In the genomic region with DNA sequence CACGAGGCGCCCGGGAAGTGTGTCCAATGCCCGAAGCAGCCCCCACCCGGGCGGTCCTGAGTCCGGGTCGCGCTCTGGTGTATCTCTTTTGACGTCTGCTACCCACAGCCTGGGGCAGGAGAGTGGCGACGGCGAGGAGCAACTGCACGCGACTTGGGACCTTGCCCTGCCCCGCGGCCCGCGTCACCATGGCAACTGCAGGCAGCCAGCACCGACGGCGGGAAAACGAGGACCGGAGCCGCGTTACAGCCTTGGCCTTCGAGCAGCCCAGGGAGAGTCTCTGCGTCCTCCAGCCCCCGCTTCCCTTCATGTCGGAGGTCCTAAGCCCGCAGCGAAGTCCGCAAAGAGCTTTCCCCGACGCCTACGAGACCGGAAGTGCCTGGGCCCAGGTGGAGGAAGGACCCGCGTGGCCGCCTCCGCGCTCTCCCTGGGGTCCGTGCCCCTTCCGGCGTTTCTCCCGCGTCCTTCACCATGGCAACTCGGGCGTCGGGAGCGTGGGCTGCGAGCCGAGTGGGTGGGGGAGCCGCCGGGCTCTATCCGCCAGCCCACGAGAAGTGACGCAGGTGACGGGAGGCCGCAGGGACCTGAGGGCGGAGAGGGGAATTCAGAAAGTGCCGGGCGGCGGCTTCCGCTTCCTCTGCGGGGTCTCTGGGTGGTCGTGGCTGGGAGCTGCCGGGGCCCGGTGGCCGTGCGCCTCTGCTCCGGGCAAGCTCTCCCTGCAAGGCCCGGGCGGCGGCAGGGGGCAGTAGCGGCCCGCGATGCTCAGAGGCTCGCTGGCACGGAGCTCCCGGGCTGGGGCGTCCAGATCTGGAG, we compare ENCODE assay signal across 7 cellular contexts.
DNase-seq lines count a peak whose midpoint lies in the region; ATAC-seq, FAIRE-seq and TF ChIP-seq lines count a peak whose summit lies in the region.

No MANE protein-coding gene starts in this region.

- H3K4me1 ChIP-seq in fibroblast of lung (ENCODE audit: control insufficient read depth, extremely low read depth, insufficient read depth, low read length): peaks cover 3% of the 10 kb centered on the region
- peaks cover 6 to 8% of the 10 kb centered on the region in 2 donors for H3K4me1 ChIP-seq in naive thymus-derived CD4-positive, alpha-beta T cell (ENCODE audit: control insufficient read depth in 2 of 2, insufficient read depth in 2 of 2, low read length in 2 of 2)

- no peaks in the 10 kb centered on the region for H4K20me1 ChIP-seq in fibroblast of lung (ENCODE audit: control insufficient read depth, extremely low read depth, insufficient read depth, low read length)

- peak overlapping the region in 1 of 9 donors; percentile 40 for H3K27ac Mint-ChIP-seq in naive thymus-derived CD4-positive, alpha-beta T cell
- peak overlapping the region; percentile 84 for H3K27ac Mint-ChIP-seq in stimulated activated effector memory CD8-positive, alpha-beta T cell treated with anti-CD3 and anti-CD28 coated beads, Interleukin-12 subunit alpha, Interleukin-12 subunit beta, amount 100 ng/mL, for 72 hours

- H3K9ac ChIP-seq in fibroblast of lung (ENCODE audit: insufficient read depth, low read length): no peak overlapping the region

- H3K27me3 Mint-ChIP-seq in activated T-cell treated with anti-CD3 and anti-CD28 coated beads, Interleukin-2, amount 50 U/mL, for 4 hours (ENCODE audit: low read depth): peaks cover 14% of the 10 kb centered on the region
- peaks cover 10 to 39% (median 16%) of the 10 kb centered on the region in 5 donors for H3K27me3 Mint-ChIP-seq in naive thymus-derived CD4-positive, alpha-beta T cell

- peaks cover 7% of the 10 kb centered on the region for H3K27me3 ChIP-seq in fibroblast of lung (ENCODE audit: control insufficient read depth, insufficient read depth, low read length)
- H3K27me3 ChIP-seq in naive thymus-derived CD4-positive, alpha-beta T cell (ENCODE audit: control insufficient read depth in 2 of 2, insufficient read depth in 2 of 2, low read length in 2 of 2): no peaks in the 10 kb centered on the region

- no peaks in the 10 kb centered on the region for H3K36me3 ChIP-seq in fibroblast of lung (ENCODE audit: control insufficient read depth, insufficient read depth, low read length)
- H3K36me3 ChIP-seq in naive thymus-derived CD4-positive, alpha-beta T cell (ENCODE audit: control insufficient read depth in 2 of 3, insufficient read depth in 3 of 3, low read length in 3 of 3): no peaks in the 10 kb centered on the region

- FAIRE-seq in GM12891 (lab: Jason Lieb, UNC): peak; percentile 74

- no peak overlapping the region for H3K27ac ChIP-seq in fibroblast of lung (ENCODE audit: insufficient read depth, low read length)
- no peak overlapping the region for H3K27ac ChIP-seq in naive thymus-derived CD4-positive, alpha-beta T cell (ENCODE audit: low read depth, low read length)

- no peaks in the 10 kb centered on the region for H3K79me2 ChIP-seq in fibroblast of lung (ENCODE audit: control insufficient read depth, insufficient read depth, low read length)

- peak; percentile 52 for ATAC-seq in HG03159 (IDR thresholded peaks at IDR 0.05; ENCODE audit: unreplicated experiment)
- peak; percentile 75 to 78 for ATAC-seq in activated T-cell treated with anti-CD3 and anti-CD28 coated beads, Interleukin-2, amount 50 U/mL, for 4 hours
- ATAC-seq in naive thymus-derived CD4-positive, alpha-beta T cell: peak; percentile 75
- peak; percentile 83 for ATAC-seq in stimulated activated effector memory CD8-positive, alpha-beta T cell treated with anti-CD3 and anti-CD28 coated beads, Interleukin-12 subunit alpha, Interleukin-12 subunit beta, amount 100 ng/mL, for 72 hours

- H3K4me1 Mint-ChIP-seq in activated T-cell treated with anti-CD3 and anti-CD28 coated beads, Interleukin-2, amount 50 U/mL, for 4 hours (ENCODE audit: low read depth): peaks cover 8% of the 10 kb centered on the region
- H3K4me1 Mint-ChIP-seq in naive thymus-derived CD4-positive, alpha-beta T cell: peaks cover 0 to 5% (median 0%) of the 10 kb centered on the region in 7 donors
- no peaks in the 10 kb centered on the region for H3K4me1 Mint-ChIP-seq in stimulated activated effector memory CD8-positive, alpha-beta T cell treated with anti-CD3 and anti-CD28 coated beads, Interleukin-12 subunit alpha, Interleukin-12 subunit beta, amount 100 ng/mL, for 72 hours

- POLR2A ChIA-PET in naive thymus-derived CD4-positive, alpha-beta T cell (lab: Charles Lee): interaction anchor here (0.5 kb wide), 1 partner anchor 29 kb away, joined by 3 read pairs; no protein-coding TSS in a partner anchor

- DNase-seq in GM12891 (ENCODE audit: insufficient read length, low spot score): peak; percentile 87
- DNase-seq in NOMO-1 (lab: John Stamatoyannopoulos, UW; ENCODE audit: unreplicated experiment in 2 of 2): peak; percentile 72 to 79
- peak; percentile 82 for DNase-seq in activated T-cell treated with anti-CD3 and anti-CD28 coated beads, Interleukin-2, amount 50 U/mL, for 4 hours
- peak; percentile 18 to 54 for DNase-seq in fibroblast of lung (ENCODE audit: low read depth in 2 of 2)
- DNase-seq in naive thymus-derived CD4-positive, alpha-beta T cell: peak in 8 of 9 donors; percentile 17 to 84 (median 30)
- DNase-seq in stimulated activated effector memory CD8-positive, alpha-beta T cell treated with anti-CD3 and anti-CD28 coated beads, Interleukin-12 subunit alpha, Interleukin-12 subunit beta, amount 100 ng/mL, for 72 hours (ENCODE audit: low spot score in 2 of 2): peak; percentile 50 to 77

- intact Hi-C loops in naive thymus-derived CD4-positive, alpha-beta T cell (cut with micrococcal nuclease): loop anchor here in 1 of 2 donors (1.0 to 5.0 kb wide), 2 partner anchors 140 to 245 kb away; no protein-coding TSS in a partner anchor

- no peaks in the 10 kb centered on the region for H3K9me3 Mint-ChIP-seq in activated T-cell treated with anti-CD3 and anti-CD28 coated beads, Interleukin-2, amount 50 U/mL, for 4 hours
- H3K9me3 Mint-ChIP-seq in naive thymus-derived CD4-positive, alpha-beta T cell: peaks cover 0 to 3% (median 0%) of the 10 kb centered on the region in 11 donors
- no peaks in the 10 kb centered on the region for H3K9me3 Mint-ChIP-seq in stimulated activated effector memory CD8-positive, alpha-beta T cell treated with anti-CD3 and anti-CD28 coated beads, Interleukin-12 subunit alpha, Interleukin-12 subunit beta, amount 100 ng/mL, for 72 hours

- no peaks in the 10 kb centered on the region for H3K36me3 Mint-ChIP-seq in activated T-cell treated with anti-CD3 and anti-CD28 coated beads, Interleukin-2, amount 50 U/mL, for 4 hours (ENCODE audit: insufficient read depth)
- no peaks in the 10 kb centered on the region for H3K36me3 Mint-ChIP-seq in naive thymus-derived CD4-positive, alpha-beta T cell
- H3K36me3 Mint-ChIP-seq in stimulated activated effector memory CD8-positive, alpha-beta T cell treated with anti-CD3 and anti-CD28 coated beads, Interleukin-12 subunit alpha, Interleukin-12 subunit beta, amount 100 ng/mL, for 72 hours: peaks cover 7% of the 10 kb centered on the region

- no peaks in the 10 kb centered on the region for H3K9me3 ChIP-seq in fibroblast of lung (ENCODE audit: control insufficient read depth, insufficient read depth, low read depth, low read length)
- H3K9me3 ChIP-seq in naive thymus-derived CD4-positive, alpha-beta T cell (ENCODE audit: control insufficient read depth in 2 of 3, low read length in 3 of 3): no peaks in the 10 kb centered on the region

- peak; percentile 49 to 61 for TF ChIP-seq CTCF in fibroblast of lung (conservative IDR thresholded peaks at IDR 0.05 in 1 of 2, IDR thresholded peaks at IDR 0.05 in 1 of 2; ENCODE audit: low read depth in 1 of 2, low read length in 2 of 2)

- peak overlapping the region; percentile 84 for H3K4me2 ChIP-seq in fibroblast of lung (ENCODE audit: extremely low read depth, insufficient read depth, low read length)

- CTCF ChIA-PET in naive thymus-derived CD4-positive, alpha-beta T cell (lab: Charles Lee): no interaction called here

- peak overlapping the region; percentile 79 for H3K4me3 Mint-ChIP-seq in activated T-cell treated with anti-CD3 and anti-CD28 coated beads, Interleukin-2, amount 50 U/mL, for 4 hours
- H3K4me3 Mint-ChIP-seq in naive thymus-derived CD4-positive, alpha-beta T cell: peak overlapping the region; percentile 64 to 86 (median 80)
- peak overlapping the region; percentile 78 for H3K4me3 Mint-ChIP-seq in stimulated activated effector memory CD8-positive, alpha-beta T cell treated with anti-CD3 and anti-CD28 coated beads, Interleukin-12 subunit alpha, Interleukin-12 subunit beta, amount 100 ng/mL, for 72 hours

- H3K4me3 ChIP-seq in fibroblast of lung (replicated peaks in 1 of 4; ENCODE audit: control extremely low read depth in 1 of 4, insufficient read depth in 1 of 4, low read depth in 3 of 4, low read length in 4 of 4): peak overlapping the region; percentile 26 to 50 (median 38)
- H3K4me3 ChIP-seq in naive thymus-derived CD4-positive, alpha-beta T cell (ENCODE audit: low read length): peak overlapping the region; percentile 46

- H2AFZ ChIP-seq in fibroblast of lung (ENCODE audit: low read length): peak overlapping the region; percentile 66

- no peak for TF ChIP-seq POLR2A in GM12891 (IDR thresholded peaks at IDR 0.05; ENCODE audit: low read depth, low read length)

TF ChIP-seq in GM12891, 5 proteins besides CTCF, POLR2A, EP300 and RAD21:
- no peak for TF ChIP-seq TAF1 (IDR thresholded peaks at IDR 0.05; ENCODE audit: low read depth, low read length)
- TF ChIP-seq SPI1 (IDR thresholded peaks at IDR 0.05; ENCODE audit: low read depth, low read length): 0 out of 2 replicates have a peak, but pooled peaks have one; percentile 4

Comparison
In these comparisons a context has a peak if more than half of its experiments do, and no peak if none do; other contexts are left out.
1. DNase-seq: peak in every context shown above with its lines; median percentile 87 in GM12891; 82 in activated T-cell treated with anti-CD3 and anti-CD28 coated beads, Interleukin-2, amount 50 U/mL, for 4 hours; 76 in NOMO-1; 64 in stimulated activated effector memory CD8-positive, alpha-beta T cell treated with anti-CD3 and anti-CD28 coated beads, Interleukin-12 subunit alpha, Interleukin-12 subunit beta, amount 100 ng/mL, for 72 hours; 36 in fibroblast of lung; 30 in naive thymus-derived CD4-positive, alpha-beta T cell.